In genomic region chr7:78159537-78159936, GRCh38 we compare ENCODE assay signal across 20 cellular contexts.
DNase-seq lines count a peak whose midpoint lies in the region; ATAC-seq lines count a peak whose summit lies in the region.
"Had no signal": no experiment of that assay in that cellular context is flagged by ENCODE, and none has a peak within 500 bp of the region (broad histone marks: within the 10 kb centered on the region; RNA-seq: fewer than 3 reads in every experiment).

No MANE protein-coding gene starts in this region.

- H3K4me3 ChIP-seq in NT2/D1 (ENCODE audit: insufficient read length, low read depth) (no peak overlapping the region), iPS-20b (ENCODE audit: low read length) (peak overlapping the region; percentile 22; the same call in 1 of the 2 replicates)
- H3K4me3 ChIP-seq: A549, GM23248 had no signal

- H3K27ac ChIP-seq in iPS-20b (ENCODE audit: low read length) (no peak overlapping the region), temporal lobe (ENCODE audit: low read depth, low read length) (peak overlapping the region; percentile 71)
- H3K27ac ChIP-seq: 22Rv1, A549, C4-2B, GM23248 had no signal

- no peaks in the 10 kb centered on the region for H3K9me3 Mint-ChIP-seq in stimulated activated naive CD8-positive, alpha-beta T cell treated with anti-CD3 and anti-CD28 coated beads, Interleukin-15, amount 100 ng/mL, for 72 hours
- H3K9me3 Mint-ChIP-seq: CD4-positive, alpha-beta T cell; HFFc6 had no signal

- peak; percentile 15 for ATAC-seq in stimulated activated naive CD8-positive, alpha-beta T cell treated with anti-CD3 and anti-CD28 coated beads, Interleukin-15, amount 100 ng/mL, for 72 hours
- ATAC-seq in stimulated activated naive CD8-positive, alpha-beta T cell treated with anti-CD3 and anti-CD28 coated beads, Interleukin-15, Interleukin-2, amounts not matched to agents 100 U/mL and 50 U/mL, for 24 hours = no peak
- ATAC-seq in GM18870 (IDR thresholded peaks at IDR 0.05; ENCODE audit: unreplicated experiment) = no peak
- ATAC-seq: A549, HCT116, HepG2 had no signal

- H3K27ac Mint-ChIP-seq in stimulated activated naive CD8-positive, alpha-beta T cell treated with anti-CD3 and anti-CD28 coated beads, Interleukin-15, amount 100 ng/mL, for 72 hours = no peak overlapping the region
- H3K27ac Mint-ChIP-seq: CD4-positive, alpha-beta T cell; HFFc6 had no signal

- H3K27me3 Mint-ChIP-seq in stimulated activated naive CD8-positive, alpha-beta T cell treated with anti-CD3 and anti-CD28 coated beads, Interleukin-15, amount 100 ng/mL, for 72 hours = peaks cover 16% of the 10 kb centered on the region

- H3K27me3 ChIP-seq in NT2/D1 (ENCODE audit: insufficient read depth, insufficient read length) = no peaks in the 10 kb centered on the region
- no peaks in the 10 kb centered on the region for H3K27me3 ChIP-seq in iPS-20b (ENCODE audit: insufficient read depth, low read length)

- H3K36me3 ChIP-seq in NT2/D1 (ENCODE audit: insufficient read depth, insufficient read length, low read length) (no peaks in the 10 kb centered on the region), iPS-20b (ENCODE audit: insufficient read depth, low read depth, low read length) (no peaks in the 10 kb centered on the region)

- no peak overlapping the region for H3K9ac ChIP-seq in NT2/D1 (ENCODE audit: insufficient read length, low read depth)
- no peak overlapping the region for H3K9ac ChIP-seq in iPS-20b (ENCODE audit: low read depth, low read length)
- H3K9ac ChIP-seq: GM23248 had no signal

- no peaks in the 10 kb centered on the region for H3K4me1 Mint-ChIP-seq in stimulated activated naive CD8-positive, alpha-beta T cell treated with anti-CD3 and anti-CD28 coated beads, Interleukin-15, amount 100 ng/mL, for 72 hours

- no peak overlapping the region for H3K4me3 Mint-ChIP-seq in stimulated activated naive CD8-positive, alpha-beta T cell treated with anti-CD3 and anti-CD28 coated beads, Interleukin-15, amount 100 ng/mL, for 72 hours
- H3K4me3 Mint-ChIP-seq: CD4-positive, alpha-beta T cell; HFFc6 had no signal

- H3K9me3 ChIP-seq in NT2/D1 (ENCODE audit: insufficient read depth, low read length) (no peaks in the 10 kb centered on the region), iPS-20b (ENCODE audit: insufficient read depth, low read depth, low read length) (no peaks in the 10 kb centered on the region)
- H3K9me3 ChIP-seq: A549, Caco-2 had no signal

- no peak for DNase-seq in stimulated activated naive CD8-positive, alpha-beta T cell treated with anti-CD3 and anti-CD28 coated beads, Interleukin-15, amount 100 ng/mL, for 72 hours
- DNase-seq in stimulated activated naive CD8-positive, alpha-beta T cell treated with anti-CD3 and anti-CD28 coated beads, Interleukin-15, Interleukin-2, amounts not matched to agents 100 U/mL and 50 U/mL, for 24 hours = no peak
- DNase-seq in NT2/D1 (ENCODE audit: low read depth, low spot score) (peak; percentile 44), HCEC 1CT (no peak), GF-D8 (lab: John Stamatoyannopoulos, UW) (no peak)
- DNase-seq: AML-193; Caco-2; CD4-positive, alpha-beta T cell; GDM1; GM23248; HFFc6; KG1 had no signal

- H3K4me1 ChIP-seq in NT2/D1 (ENCODE audit: insufficient read depth, insufficient read length) = peaks cover 5% of the 10 kb centered on the region
- H3K4me1 ChIP-seq in iPS-20b (ENCODE audit: insufficient read depth, low read length) = peaks cover 33% of the 10 kb centered on the region
- H3K4me1 ChIP-seq: A549, Caco-2 had no signal
